ENCODE assay signal across 8 cellular contexts in the genomic region with DNA sequence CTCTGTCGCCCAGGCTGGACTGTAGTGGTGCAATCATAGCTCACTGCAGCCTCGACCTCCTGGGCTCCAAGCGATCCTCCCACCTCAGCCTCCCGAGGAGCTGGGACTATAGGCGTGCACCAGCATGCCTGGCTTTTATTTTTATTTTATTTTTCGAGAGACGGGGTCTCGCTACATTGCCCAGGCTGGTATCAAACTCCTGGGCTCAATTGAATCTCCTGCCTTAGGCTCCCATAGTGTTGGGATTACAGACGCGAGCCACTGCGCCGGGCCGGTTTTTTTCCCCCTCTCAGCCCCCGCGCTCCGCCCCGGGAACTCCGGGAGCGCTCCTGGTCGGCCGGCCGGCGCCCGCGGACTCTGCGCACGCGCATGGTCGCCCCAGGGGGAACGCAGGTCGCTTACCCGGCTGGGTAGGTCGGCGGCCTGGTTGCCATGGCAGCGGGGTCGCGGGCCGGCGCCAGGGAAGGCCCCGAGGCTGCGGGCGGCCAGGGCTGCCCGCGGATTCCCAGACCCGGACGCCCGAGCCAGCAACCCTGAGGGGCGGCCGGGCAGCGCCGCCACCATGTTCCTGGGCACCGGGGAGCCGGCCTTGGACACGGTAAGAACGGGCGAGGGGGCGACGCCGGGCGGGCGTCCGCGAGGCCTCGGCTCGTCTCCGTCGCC. TPM values are rescaled to one million over a fixed set of nuclear protein-coding genes. Genes with fewer than 3 reads are reported as not detected.
DNase-seq lines count a peak whose midpoint lies in the region; ATAC-seq and TF ChIP-seq lines count a peak whose summit lies in the region.

A gene with protein sequence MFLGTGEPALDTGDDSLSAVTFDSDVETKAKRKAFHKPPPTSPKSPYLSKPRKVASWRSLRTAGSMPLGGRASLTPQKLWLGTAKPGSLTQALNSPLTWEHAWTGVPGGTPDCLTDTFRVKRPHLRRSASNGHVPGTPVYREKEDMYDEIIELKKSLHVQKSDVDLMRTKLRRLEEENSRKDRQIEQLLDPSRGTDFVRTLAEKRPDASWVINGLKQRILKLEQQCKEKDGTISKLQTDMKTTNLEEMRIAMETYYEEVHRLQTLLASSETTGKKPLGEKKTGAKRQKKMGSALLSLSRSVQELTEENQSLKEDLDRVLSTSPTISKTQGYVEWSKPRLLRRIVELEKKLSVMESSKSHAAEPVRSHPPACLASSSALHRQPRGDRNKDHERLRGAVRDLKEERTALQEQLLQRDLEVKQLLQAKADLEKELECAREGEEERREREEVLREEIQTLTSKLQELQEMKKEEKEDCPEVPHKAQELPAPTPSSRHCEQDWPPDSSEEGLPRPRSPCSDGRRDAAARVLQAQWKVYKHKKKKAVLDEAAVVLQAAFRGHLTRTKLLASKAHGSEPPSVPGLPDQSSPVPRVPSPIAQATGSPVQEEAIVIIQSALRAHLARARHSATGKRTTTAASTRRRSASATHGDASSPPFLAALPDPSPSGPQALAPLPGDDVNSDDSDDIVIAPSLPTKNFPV (plus strand): TSS at position 360 of the 663 bp plus-strand sequence. CDS start 203 bp downstream, at position 563.

- H3K27me3 Mint-ChIP-seq in HFFc6 (ENCODE audit: insufficient read depth), result no peaks in the 10 kb centered on the region; the same call in 1 of the 2 replicates
- H3K27me3 Mint-ChIP-seq in T-cell, result no peaks in the 10 kb centered on the region

- H3K36me3 Mint-ChIP-seq in HFFc6 (ENCODE audit: low read depth) (no peaks in the 10 kb centered on the region), T-cell (no peaks in the 10 kb centered on the region)

- peaks cover 20% of the 10 kb centered on the region for H3K79me1 ChIP-seq in trophoblast cell (ENCODE audit: low read length)

- no CpG with 5 or more reads among the region's 67 CpGs for WGBS in trophoblast cell (ENCODE audit: extremely low coverage, insufficient coverage, insufficient read length)

- H3K27ac ChIP-seq in trophoblast cell (ENCODE audit: low read depth, low read length) (peak within 1 kb of the TSS; percentile 91), tibial artery (peak within 1 kb of the TSS; percentile 69 to 76)

- peak within 1 kb of the TSS; percentile 9 for H4K12ac ChIP-seq in trophoblast cell (ENCODE audit: low read depth, low read length)

- POLR2A ChIA-PET in T-cell (lab: Charles Lee), result no interaction called here

- peak within 1 kb of the TSS; percentile 90 for H3K18ac ChIP-seq in trophoblast cell (ENCODE audit: low read length)

- CTCF ChIA-PET in T-cell (lab: Charles Lee), result no interaction called here

- peak within 1 kb of the TSS; percentile 82 for H3K14ac ChIP-seq in trophoblast cell (ENCODE audit: low read length)

- H3K9ac ChIP-seq in adipocyte (ENCODE audit: low read length) (peak within 1 kb of the TSS; percentile 90), trophoblast cell (ENCODE audit: low read length) (peak within 1 kb of the TSS; percentile 84)

- H3K9me3 Mint-ChIP-seq in HFFc6 (no peaks in the 10 kb centered on the region), T-cell (no peaks in the 10 kb centered on the region)

- H3K4me1 ChIP-seq in adipocyte (ENCODE audit: control insufficient read depth, insufficient read depth, low read length) (peaks cover 25% of the 10 kb centered on the region), trophoblast cell (ENCODE audit: control insufficient read depth in 1 of 2, insufficient read depth in 2 of 2, low read length in 2 of 2) (peaks cover 6 to 13% of the 10 kb centered on the region in 2 experiments), tibial artery (peaks cover 0 to 43% (median 31%) of the 10 kb centered on the region in 4 donors)

- H2BK5ac ChIP-seq in trophoblast cell (ENCODE audit: low read depth, low read length, poor library complexity), result peak within 1 kb of the TSS; percentile 94

- peak within 1 kb of the TSS; percentile 90 for H4K91ac ChIP-seq in trophoblast cell (ENCODE audit: low read depth, low read length)

- H3K36me3 ChIP-seq in adipocyte (ENCODE audit: control insufficient read depth, insufficient read depth, low read length, severe bottlenecking), result no peaks in the 10 kb centered on the region
- H3K36me3 ChIP-seq in trophoblast cell (ENCODE audit: control insufficient read depth in 1 of 2, insufficient read depth in 2 of 2, low read length in 2 of 2), result peaks cover 2 to 5% of the 10 kb centered on the region in 2 experiments
- H3K36me3 ChIP-seq in tibial artery, result no peaks in the 10 kb centered on the region

- peaks cover 19% of the 10 kb centered on the region for H3K4me1 Mint-ChIP-seq in HFFc6 (ENCODE audit: low read depth)
- peaks cover 17 to 32% (median 27%) of the 10 kb centered on the region in 3 donors for H3K4me1 Mint-ChIP-seq in T-cell

- intact Hi-C loops in cardiac septum (cut with DNase I) (loop anchor here (5.0 kb wide), 1 partner anchor 81 kb away; the partner anchor contains the start of gene GRIFIN), tibial artery (cut with DNase I; ENCODE audit: low total_unique reads) (loop anchor here (5.0 kb wide), 2 partner anchors 54 to 71 kb away; no protein-coding TSS in a partner anchor)

- peak within 1 kb of the TSS; percentile 88 for H2AFZ ChIP-seq in trophoblast cell (ENCODE audit: insufficient read depth, low read length, poor library complexity)

- peak within 1 kb of the TSS; percentile 98 for H3K4me2 ChIP-seq in trophoblast cell (ENCODE audit: low read length)

- DNase-seq in GM04504 (ENCODE audit: low read depth), result peak; percentile 65
- peak; percentile 79 for DNase-seq in HFFc6
- DNase-seq in NCI-H1092 (lab: John Stamatoyannopoulos, UW), result peak; percentile 85
- DNase-seq in T-cell, result peak; percentile 65 to 91 (median 82)
- peak; percentile 96 for DNase-seq in adipocyte (ENCODE audit: low read depth)
- peak; percentile 96 for DNase-seq in cardiac septum (ENCODE audit: low spot score)
- peak; percentile 96 to 98 for DNase-seq in trophoblast cell
- DNase-seq in tibial artery, result peak; percentile 87 to 96

- H3K27me3 ChIP-seq in adipocyte (replicated peaks; ENCODE audit: control insufficient read depth, insufficient read depth, low read length) (no peaks in the 10 kb centered on the region), trophoblast cell (ENCODE audit: insufficient read depth, low read length) (no peaks in the 10 kb centered on the region), tibial artery (no peaks in the 10 kb centered on the region)

- H4K8ac ChIP-seq in trophoblast cell (ENCODE audit: low read depth, low read length), result peak within 1 kb of the TSS; percentile 82

- peak within 1 kb of the TSS; percentile 86 for H3K4me3 Mint-ChIP-seq in HFFc6
- H3K4me3 Mint-ChIP-seq in T-cell, result peak within 1 kb of the TSS; percentile 67 to 77 (median 72)

- TF ChIP-seq CTCF in HFFc6 (IDR thresholded peaks at IDR 0.05) (no peak), tibial artery (IDR thresholded peaks at IDR 0.05) (no peak)

- H3K9me3 ChIP-seq in adipocyte (ENCODE audit: control insufficient read depth, low read length) (no peaks in the 10 kb centered on the region), trophoblast cell (ENCODE audit: insufficient read depth, low read depth, low read length) (no peaks in the 10 kb centered on the region), tibial artery (no peaks in the 10 kb centered on the region)

- H3K4me3 ChIP-seq in adipocyte (ENCODE audit: low read length) (peak within 1 kb of the TSS; percentile 92), trophoblast cell (ENCODE audit: low read depth, low read length) (peak within 1 kb of the TSS; percentile 88), tibial artery (peak within 1 kb of the TSS; percentile 87 to 90)

- H3K23ac ChIP-seq in trophoblast cell (ENCODE audit: low read length), result no peak within 1 kb of the TSS

- peak within 1 kb of the TSS; percentile 52 for H2BK120ac ChIP-seq in trophoblast cell (ENCODE audit: insufficient read depth, low read length, poor library complexity)

- peak within 1 kb of the TSS; percentile 89 for H2AK5ac ChIP-seq in trophoblast cell (ENCODE audit: low read length)

- peak within 1 kb of the TSS; percentile 54 for H2BK12ac ChIP-seq in trophoblast cell (ENCODE audit: low read length)

- ATAC-seq in T-cell (replicated peaks in 1 of 4), result peak; percentile 50 to 57 (median 54)

- H3K79me2 ChIP-seq in trophoblast cell (ENCODE audit: control insufficient read depth, insufficient read depth, low read length, poor library complexity), result peaks cover 15% of the 10 kb centered on the region

- H3K27ac Mint-ChIP-seq in HFFc6, result peak within 1 kb of the TSS; percentile 61
- H3K27ac Mint-ChIP-seq in T-cell, result peak within 1 kb of the TSS in 1 of 2 donors; percentile 39

- H3K4ac ChIP-seq in trophoblast cell (ENCODE audit: low read depth, low read length), result peak within 1 kb of the TSS; percentile 33

RNA-seq across cellular contexts. Expression of the gene that starts here (rescaled TPM):
- 10 to 100 TPM; 14.9 to 18.1 (median 17.0) TPM for total RNA-seq in HFFc6 (2021; fragmentation: NEBNext Ultra II Directional; extraction: Animal tissue kit (Norgen Biotek cat#: 25700))
- 10 to 100 TPM in 1 of 5 donors, 1 to 10 TPM in 4; 4.5 to 11.7 (median 8.0) TPM for total RNA-seq in T-cell
- 13.3 TPM for total RNA-seq in cardiac septum
- polyA plus RNA-seq in trophoblast cell (2013), result 6.3 and 6.5 TPM in 2 replicates

Comparison
In these comparisons a context has a peak if more than half of its experiments do, and no peak if none do; other contexts are left out.
1. Peak in every context shown above with its lines: DNase-seq, ATAC-seq, H3K4me3 ChIP-seq and H3K27ac ChIP-seq.